8 cellular contexts compared by ENCODE assay signal in genomic region chr10:110556993-110557601, GRCh38. TPM values are rescaled to one million over a fixed set of nuclear protein-coding genes. Genes with fewer than 3 reads are reported as not detected.
DNase-seq lines count a peak whose midpoint lies in the region; ATAC-seq and TF ChIP-seq lines count a peak whose summit lies in the region.

No MANE protein-coding gene starts in this region.

- TF ChIP-seq CTCF in GM12874 (IDR thresholded peaks at IDR 0.05; ENCODE audit: insufficient read depth, low read depth, low read length) (peak; percentile 74), PC-9 (conservative IDR thresholded peaks at IDR 0.05) (peak; percentile 54), foreskin keratinocyte (conservative IDR thresholded peaks at IDR 0.05) (peak; percentile 67), gastrocnemius medialis (IDR thresholded peaks at IDR 0.05 in 4 of 5, conservative IDR thresholded peaks at IDR 0.05 in 1 of 5) (peak in 3 of 5 experiments; percentile 21 to 63 (median 50))

- H3K27ac ChIP-seq in PC-9 (no peak overlapping the region), foreskin keratinocyte (no peak overlapping the region), gastrocnemius medialis (no peak overlapping the region)

- no peak overlapping the region for H3K27ac Mint-ChIP-seq in activated T-helper 1 cell treated with anti-CD3 and anti-CD28 coated beads, Interleukin-12 subunit alpha, Interleukin-12 subunit beta, Interleukin-2, Interleukin-4 antibody, amounts not matched to agents 30 ng/mL and 10 ng/mL and 1 ng/mL, durations not matched to agents 14 hours and 24 hours and 36 hours

- H4K20me1 ChIP-seq in PC-9 (ENCODE audit: insufficient read depth) = no peaks in the 10 kb centered on the region

- BruUV-seq in PC-9 (replicated peaks; lab: Mats Ljungman, UMichigan) = no TSS peak

- peaks cover 1% of the 10 kb centered on the region for H3K36me3 Mint-ChIP-seq in activated T-helper 1 cell treated with anti-CD3 and anti-CD28 coated beads, Interleukin-12 subunit alpha, Interleukin-12 subunit beta, Interleukin-2, Interleukin-4 antibody, amounts not matched to agents 30 ng/mL and 10 ng/mL and 1 ng/mL, durations not matched to agents 14 hours and 24 hours and 36 hours (ENCODE audit: low read depth)

- H3F3A ChIP-seq in PC-9 (ENCODE audit: insufficient read depth, low read depth) = no peaks in the 10 kb centered on the region

- intact Hi-C loops in PC-9 (cut with micrococcal nuclease; ENCODE audit: unreplicated experiment) = no loop called here
- intact Hi-C loops in activated T-helper 1 cell treated with anti-CD3 and anti-CD28 coated beads, Interleukin-12 subunit alpha, Interleukin-12 subunit beta, Interleukin-2, Interleukin-4 antibody, amounts not matched to agents 30 ng/mL and 10 ng/mL and 1 ng/mL, durations not matched to agents 14 hours and 24 hours and 36 hours (cut with micrococcal nuclease) = loop anchor here (1.0 to 2.0 kb wide), 3 partner anchors 10 to 44 kb away; partner anchors contain the start of gene SMC3
- intact Hi-C loops in gastrocnemius medialis (cut with DNase I; ENCODE audit: low total_unique reads) = no loop called here

- CTCF ChIA-PET in PC-9 (lab: Charles Lee) = no interaction called here

- H3K9me3 ChIP-seq in PC-9 (ENCODE audit: insufficient read depth, low read depth) (no peaks in the 10 kb centered on the region), gastrocnemius medialis (no peaks in the 10 kb centered on the region)

- H3K9me3 Mint-ChIP-seq in activated T-helper 1 cell treated with anti-CD3 and anti-CD28 coated beads, Interleukin-12 subunit alpha, Interleukin-12 subunit beta, Interleukin-2, Interleukin-4 antibody, amounts not matched to agents 30 ng/mL and 10 ng/mL and 1 ng/mL, durations not matched to agents 14 hours and 24 hours and 36 hours = no peaks in the 10 kb centered on the region

- H2AFZ ChIP-seq in PC-9 = no peak overlapping the region

- H3K27me3 ChIP-seq in PC-9 (ENCODE audit: insufficient read depth, low read depth) (no peaks in the 10 kb centered on the region), foreskin keratinocyte (no peaks in the 10 kb centered on the region), gastrocnemius medialis (peaks cover 0 to 5% (median 4%) of the 10 kb centered on the region in 3 donors)

- H3K27me3 Mint-ChIP-seq in activated T-helper 1 cell treated with anti-CD3 and anti-CD28 coated beads, Interleukin-12 subunit alpha, Interleukin-12 subunit beta, Interleukin-2, Interleukin-4 antibody, amounts not matched to agents 30 ng/mL and 10 ng/mL and 1 ng/mL, durations not matched to agents 14 hours and 24 hours and 36 hours (ENCODE audit: insufficient read depth) = peaks cover 47% of the 10 kb centered on the region

- no peaks in the 10 kb centered on the region for H3K4me1 ChIP-seq in PC-9 (replicated peaks; ENCODE audit: insufficient read depth)
- no peaks in the 10 kb centered on the region for H3K4me1 ChIP-seq in foreskin keratinocyte
- no peaks in the 10 kb centered on the region for H3K4me1 ChIP-seq in gastrocnemius medialis

- POLR2A ChIA-PET in PC-9 (lab: Charles Lee; ENCODE audit: unreplicated experiment) = no interaction called here

- no peak for DNase-seq in PC-9
- DNase-seq in activated T-helper 1 cell treated with anti-CD3 and anti-CD28 coated beads, Interleukin-12 subunit alpha, Interleukin-12 subunit beta, Interleukin-2, Interleukin-4 antibody, amounts not matched to agents 30 ng/mL and 10 ng/mL and 1 ng/mL, durations not matched to agents 14 hours and 24 hours and 36 hours (ENCODE audit: low spot score) = peak; percentile 26
- DNase-seq in foreskin keratinocyte = no peak
- DNase-seq in gastrocnemius medialis = no peak
- no peak for DNase-seq in putamen (ENCODE audit: low spot score)
- DNase-seq in NK-92 (lab: John Stamatoyannopoulos, UW; ENCODE audit: unreplicated experiment) = no peak

- in situ Hi-C loops in gastrocnemius medialis (cut with MboI; ENCODE audit: low sequenced_read_pairs in 4 of 4) = loop anchor here in 2 of 4 donors (10.0 to 25.0 kb wide), 3 partner anchors 252 to 670 kb away; partner anchors contain the start of gene SMNDC1 (in 1 of the 2)

- no peak overlapping the region for H3K4me3 Mint-ChIP-seq in activated T-helper 1 cell treated with anti-CD3 and anti-CD28 coated beads, Interleukin-12 subunit alpha, Interleukin-12 subunit beta, Interleukin-2, Interleukin-4 antibody, amounts not matched to agents 30 ng/mL and 10 ng/mL and 1 ng/mL, durations not matched to agents 14 hours and 24 hours and 36 hours

- H3K4me1 Mint-ChIP-seq in activated T-helper 1 cell treated with anti-CD3 and anti-CD28 coated beads, Interleukin-12 subunit alpha, Interleukin-12 subunit beta, Interleukin-2, Interleukin-4 antibody, amounts not matched to agents 30 ng/mL and 10 ng/mL and 1 ng/mL, durations not matched to agents 14 hours and 24 hours and 36 hours (ENCODE audit: low read depth) = peaks cover 5% of the 10 kb centered on the region

- no peak for TF ChIP-seq POLR2A in gastrocnemius medialis (IDR thresholded peaks at IDR 0.05)

- no peaks in the 10 kb centered on the region for H3K36me3 ChIP-seq in PC-9 (ENCODE audit: low read depth)
- H3K36me3 ChIP-seq in gastrocnemius medialis = no peaks in the 10 kb centered on the region

- no peak overlapping the region for H3K4me2 ChIP-seq in PC-9

- H3K9me2 ChIP-seq in PC-9 (ENCODE audit: insufficient read depth) = no peaks in the 10 kb centered on the region

- H3K4me3 ChIP-seq in PC-9 (no peak overlapping the region), gastrocnemius medialis (no peak overlapping the region)

- ATAC-seq in HG02763 (IDR thresholded peaks at IDR 0.05; ENCODE audit: unreplicated experiment) = peak; percentile 65
- peak; percentile 62 for ATAC-seq in foreskin keratinocyte
- no peak for ATAC-seq in gastrocnemius medialis

- no peaks in the 10 kb centered on the region for H3K79me2 ChIP-seq in PC-9 (ENCODE audit: low read depth)

RNA-seq across cellular contexts. Expression of gene SMC3, which starts 10.4 kb away (rescaled TPM):
- 22.1 and 31.2 TPM in 2 replicates for total RNA-seq in PC-9 (2021)
- 74.5 and 77.9 TPM in 2 replicates for total RNA-seq in activated T-helper 1 cell treated with anti-CD3 and anti-CD28 coated beads, Interleukin-12 subunit alpha, Interleukin-12 subunit beta, Interleukin-2, Interleukin-4 antibody, amounts not matched to agents 30 ng/mL and 10 ng/mL and 1 ng/mL, durations not matched to agents 14 hours and 24 hours and 36 hours
- total RNA-seq in foreskin keratinocyte = 44.3 and 53.7 TPM in 2 replicates
- 13.4 and 18.0 TPM in 2 replicates for polyA plus RNA-seq in foreskin keratinocyte
- 10 to 100 TPM; 19.5 to 25.9 (median 21.9) TPM for total RNA-seq in gastrocnemius medialis

RNA-seq across cellular contexts. Expression of gene DUSP5, which starts 59.4 kb away (rescaled TPM):
- total RNA-seq in PC-9 (2021) (14.2 and 19.0 TPM in 2 replicates), foreskin keratinocyte (89.9 and 105 TPM in 2 replicates), gastrocnemius medialis (1 to 10 TPM in 2 of 4 donors, under 1 TPM in 1, not detected in 1; 0.75 to 2.8 (median 2.5) TPM)
- total RNA-seq in activated T-helper 1 cell treated with anti-CD3 and anti-CD28 coated beads, Interleukin-12 subunit alpha, Interleukin-12 subunit beta, Interleukin-2, Interleukin-4 antibody, amounts not matched to agents 30 ng/mL and 10 ng/mL and 1 ng/mL, durations not matched to agents 14 hours and 24 hours and 36 hours = 140 and 141 TPM in 2 replicates
- 60.4 and 75.6 TPM in 2 replicates for polyA plus RNA-seq in foreskin keratinocyte

Comparison
In these comparisons a context has a peak if more than half of its experiments do, and no peak if none do; other contexts are left out.
1. ATAC-seq: peak in HG02763 (single experiment) and foreskin keratinocyte (single experiment); none in gastrocnemius medialis (0 of 2).
2. Peak in every context shown above with its lines, with median percentiles within 50 percentile points of each other: CTCF ChIP-seq.